Comparison of ENCODE assay signal across 8 cellular contexts in genomic region chr11:120303004-120303637, GRCh38. TPM values are rescaled to one million over a fixed set of nuclear protein-coding genes. Genes with fewer than 3 reads are reported as not detected.
DNase-seq lines count a peak whose midpoint lies in the region; ATAC-seq and TF ChIP-seq lines count a peak whose summit lies in the region.

No MANE protein-coding gene starts in this region.

- H3K27ac ChIP-seq in right atrium auricular region = no peak overlapping the region

- H3K4me1 ChIP-seq in adipocyte (ENCODE audit: control insufficient read depth, insufficient read depth, low read length) (peaks cover 13% of the 10 kb centered on the region), right atrium auricular region (peaks cover 0 to 9% of the 10 kb centered on the region in 2 donors)

- ATAC-seq in GM19351 (IDR thresholded peaks at IDR 0.05; ENCODE audit: unreplicated experiment) (peak; percentile 75), sciatic nerve (peak; percentile 80), GM18498 (IDR thresholded peaks at IDR 0.05; ENCODE audit: unreplicated experiment) (no peak)

- DNase-seq in Ammon's horn (ENCODE audit: low spot score) (peak; percentile 76), NB4 (ENCODE audit: low read depth) (peak; percentile 81), SW480 (ENCODE audit: low spot score) (peak; percentile 78), adipocyte (ENCODE audit: low read depth) (peak; percentile 87), right atrium auricular region (ENCODE audit: low spot score) (no peak), sciatic nerve (ENCODE audit: low spot score) (peak; percentile 72)

- TF ChIP-seq CTCF in NB4 (IDR thresholded peaks at IDR 0.05; ENCODE audit: low read depth, low read length) (peak; percentile 98), right atrium auricular region (IDR thresholded peaks at IDR 0.05) (peak; percentile 94 to 95)

- TF ChIP-seq POLR2A in NB4 (IDR thresholded peaks at IDR 0.05; ENCODE audit: extremely low read depth, insufficient read length) = no peak

- H3K27me3 ChIP-seq in adipocyte (replicated peaks; ENCODE audit: control insufficient read depth, insufficient read depth, low read length) (peaks cover 5% of the 10 kb centered on the region), right atrium auricular region (no peaks in the 10 kb centered on the region)

- H3K9ac ChIP-seq in adipocyte (ENCODE audit: low read length) = no peak overlapping the region

- H3K36me3 ChIP-seq in adipocyte (ENCODE audit: control insufficient read depth, insufficient read depth, low read length, severe bottlenecking) = no peaks in the 10 kb centered on the region
- H3K36me3 ChIP-seq in right atrium auricular region = no peaks in the 10 kb centered on the region

- H3K4me3 ChIP-seq in NB4 (ENCODE audit: low read depth, low read length) (no peak overlapping the region), adipocyte (ENCODE audit: low read length) (no peak overlapping the region), right atrium auricular region (no peak overlapping the region)

- intact Hi-C loops in sciatic nerve (cut with DNase I) = loop anchor here (5.0 kb wide), 1 partner anchor 66 kb away; no protein-coding TSS in a partner anchor

- H3K9me3 ChIP-seq in adipocyte (ENCODE audit: control insufficient read depth, low read length) = no peaks in the 10 kb centered on the region
- no peaks in the 10 kb centered on the region for H3K9me3 ChIP-seq in right atrium auricular region

RNA-seq across cellular contexts. Expression of gene TLCD5, which starts 22.0 kb away (rescaled TPM):
- total RNA-seq in right atrium auricular region (10 to 100 TPM; 11.3 to 18.7 TPM), sciatic nerve (13.1 TPM)

RNA-seq across cellular contexts. Expression of gene ARHGEF12, which starts 33.1 kb away (rescaled TPM):
- total RNA-seq in right atrium auricular region = 10 to 100 TPM; 84.0 to 87.2 TPM
- total RNA-seq in sciatic nerve = 145 TPM
